10 cellular contexts compared by ENCODE assay signal in genomic region chr1:26288311-26288941, GRCh38. TPM values are rescaled to one million over a fixed set of nuclear protein-coding genes. Genes with fewer than 3 reads are reported as not detected.
DNase-seq lines count a peak whose midpoint lies in the region; ATAC-seq and TF ChIP-seq lines count a peak whose summit lies in the region.
"Had no signal": no experiment of that assay in that cellular context is flagged by ENCODE, and none has a peak within 500 bp of the region (broad histone marks: within the 10 kb centered on the region; RNA-seq: fewer than 3 reads in every experiment).

No MANE protein-coding gene starts in this region.

- no peak for TF ChIP-seq POLR2A in upper lobe of left lung (IDR thresholded peaks at IDR 0.05)

- peak overlapping the region in 9 of 10 donors; percentile 19 to 98 (median 55) for H3K27ac ChIP-seq in heart right ventricle
- peak overlapping the region; percentile 78 to 97 (median 84) for H3K27ac ChIP-seq in upper lobe of left lung

- H3K9me3 ChIP-seq in heart right ventricle (no peaks in the 10 kb centered on the region), upper lobe of left lung (no peaks in the 10 kb centered on the region)

- H3K4me3 ChIP-seq in heart right ventricle (no peak overlapping the region), upper lobe of left lung (no peak overlapping the region)

- H3K4me1 ChIP-seq in heart right ventricle (peaks cover 3 to 97% (median 51%) of the 10 kb centered on the region in 9 donors), upper lobe of left lung (peaks cover 23 to 77% (median 71%) of the 10 kb centered on the region in 4 donors)

- no peaks in the 10 kb centered on the region for H3K36me3 Mint-ChIP-seq in memory B cell

- H3K9me3 Mint-ChIP-seq in memory B cell, result no peaks in the 10 kb centered on the region

- H3K4me1 Mint-ChIP-seq in memory B cell, result peaks cover 84% of the 10 kb centered on the region

- peak overlapping the region; percentile 70 for H3K4me3 Mint-ChIP-seq in memory B cell

- no peaks in the 10 kb centered on the region for H3K27me3 Mint-ChIP-seq in memory B cell

- no peak for ATAC-seq in heart right ventricle
- ATAC-seq in memory B cell (ENCODE audit: low read depth), result peak; percentile 12
- ATAC-seq in upper lobe of left lung (ENCODE audit: low FRiP score in 2 of 2), result peak in 1 of 2 donors; percentile 10
- no peak for ATAC-seq in GM18861 (IDR thresholded peaks at IDR 0.05; ENCODE audit: unreplicated experiment)

- no peaks in the 10 kb centered on the region for H3K27me3 ChIP-seq in heart right ventricle
- H3K27me3 ChIP-seq in upper lobe of left lung, result no peaks in the 10 kb centered on the region

- DNase-seq in heart right ventricle, result no peak
- DNase-seq in cardiac septum (ENCODE audit: low spot score), result no peak
- peak; percentile 80 to 83 for DNase-seq in activated T-cell treated with anti-CD3 and anti-CD28 coated beads, Interleukin-2, amount 50 U/mL, for 48 hours
- no peak for DNase-seq in memory B cell (ENCODE audit: low spot score in 2 of 2)
- peak in 1 of 2 donors; percentile 33 for DNase-seq in upper lobe of left lung
- DNase-seq in DMS153 (lab: John Stamatoyannopoulos, UW), result no peak
- no peak for DNase-seq in NCI-H510A treated with DMSO at 0.1 percent for 48 hours (lab: John Stamatoyannopoulos, UW)

- no peak for TF ChIP-seq CTCF in heart right ventricle (IDR thresholded peaks at IDR 0.05)
- TF ChIP-seq CTCF in upper lobe of left lung (IDR thresholded peaks at IDR 0.05), result no peak

- H3K27ac Mint-ChIP-seq in memory B cell, result peak overlapping the region; percentile 96

- no peak for TF ChIP-seq EP300 in upper lobe of left lung (IDR thresholded peaks at IDR 0.05)

- WGBS in heart right ventricle, 2 donors, result 60 to 69% methylated on average over 5 of the region's 5 CpGs
- 30 to 65% methylated on average over 3 to 5 of the region's 5 CpGs for WGBS in upper lobe of left lung, 2 donors

- intact Hi-C loops in heart right ventricle (cut with DNase I), result loop anchor here in 1 of 10 donors (5.0 kb wide), 1 partner anchor 34 kb away; no protein-coding TSS in a partner anchor
- intact Hi-C loops in cardiac septum (cut with DNase I), result loop anchor here (5.0 kb wide), 1 partner anchor 74 kb away; no protein-coding TSS in a partner anchor

- H3K36me3 ChIP-seq in heart right ventricle, result peaks cover 0 to 10% (median 0%) of the 10 kb centered on the region in 9 donors
- H3K36me3 ChIP-seq in upper lobe of left lung, result no peaks in the 10 kb centered on the region

RNA-seq across cellular contexts. Expression of gene SH3BGRL3, which starts 8.5 kb away (rescaled TPM):
- 100 to 1,000 TPM in 1 of 10 donors, 10 to 100 TPM in 9; 18.4 to 116 (median 25.2) TPM for total RNA-seq in heart right ventricle
- polyA plus RNA-seq in heart right ventricle, result 100 to 1,000 TPM in 1 of 2 donors, 10 to 100 TPM in 1; 96.3 to 153 TPM
- total RNA-seq in cardiac septum, result 55.0 TPM
- total RNA-seq in upper lobe of left lung, result 100 to 1,000 TPM in 4 of 6 donors, 10 to 100 TPM in 2; 39.1 to 271 (median 156) TPM

RNA-seq across cellular contexts. Expression of gene UBXN11, which starts 18.0 kb away (rescaled TPM):
- 10 to 100 TPM in 2 of 10 donors, 1 to 10 TPM in 8; 5.4 to 14.1 (median 7.1) TPM for total RNA-seq in heart right ventricle
- 10 to 100 TPM; 12.3 to 20.2 TPM for polyA plus RNA-seq in heart right ventricle
- 8.3 TPM for total RNA-seq in cardiac septum
- total RNA-seq in upper lobe of left lung, result 100 to 1,000 TPM in 2 of 6 donors, 10 to 100 TPM in 4; 25.7 to 194 (median 62.5) TPM

RNA-seq across cellular contexts. Expression of gene CD52, which starts 29.3 kb away (rescaled TPM):
- 10 to 100 TPM in 2 of 10 donors, 1 to 10 TPM in 8; 1.9 to 62.6 (median 5.1) TPM for total RNA-seq in heart right ventricle
- polyA plus RNA-seq in heart right ventricle, result 10 to 100 TPM in 1 of 2 donors, 1 to 10 TPM in 1; 9.3 to 25.2 TPM
- total RNA-seq in cardiac septum, result 4.6 TPM
- total RNA-seq in upper lobe of left lung, result 100 to 1,000 TPM in 5 of 6 donors, 10 to 100 TPM in 1; 74.4 to 437 (median 172) TPM
- total RNA-seq: dermis microvascular lymphatic vessel endothelial cell, HT1080 had no signal

RNA-seq across cellular contexts. Expression of gene CEP85, which starts 54.4 kb away (rescaled TPM):
- total RNA-seq in heart right ventricle (10 to 100 TPM; 29.9 to 74.5 (median 53.8) TPM), cardiac septum (25.8 TPM), upper lobe of left lung (10 to 100 TPM; 10.1 to 16.8 (median 10.7) TPM)
- 10 to 100 TPM in 1 of 2 donors, 1 to 10 TPM in 1; 7.0 to 30.9 TPM for polyA plus RNA-seq in heart right ventricle

Comparison
In these comparisons a context has a peak if more than half of its experiments do, and no peak if none do; other contexts are left out.
1. DNase-seq: peak in activated T-cell treated with anti-CD3 and anti-CD28 coated beads, Interleukin-2, amount 50 U/mL, for 48 hours (2 of 2); none in heart right ventricle (0 of 2), cardiac septum (single experiment), memory B cell (0 of 2), DMS153 (single experiment) and NCI-H510A treated with DMSO at 0.1 percent for 48 hours (single experiment).